Comparison of ENCODE assay signal across 12 cellular contexts in genomic region chr14:92694807-92695206, GRCh38.
"Had no signal": no experiment of that assay in that cellular context is flagged by ENCODE, and none has a peak within 500 bp of the region (broad histone marks: within the 10 kb centered on the region; RNA-seq: fewer than 3 reads in every experiment).

No MANE protein-coding gene starts in this region.

- DNase-seq: activated CD4-positive, alpha-beta memory T cell treated with anti-CD3 and anti-CD28 coated beads, Interleukin-2, amount 10 ng/mL, durations not matched to agents 7 days and 5 days; activated CD4-positive, alpha-beta T cell treated with anti-CD3 and anti-CD28 coated beads for 36 hours; activated naive CD4-positive, alpha-beta T cell treated with Interleukin-2 at 50 U/mL for 16 hours; body of pancreas; dermis blood vessel endothelial cell; hypothalamus; lower lobe of right lung; natural killer cell; stimulated activated CD4-positive, alpha-beta T cell treated with anti-CD3 and anti-CD28 coated beads, Interleukin-2, amount 100 ng/mL, for 48 hours; T1000 had no signal

- H3K4me3 ChIP-seq: body of pancreas, lower lobe of right lung had no signal

- H3K36me3 Mint-ChIP-seq: natural killer cell had no signal

- H3K4me3 Mint-ChIP-seq: activated CD4-positive, alpha-beta memory T cell treated with anti-CD3 and anti-CD28 coated beads, Interleukin-2, amount 10 ng/mL, durations not matched to agents 7 days and 5 days; activated CD4-positive, alpha-beta T cell treated with anti-CD3 and anti-CD28 coated beads for 36 hours; central memory CD8-positive, alpha-beta T cell; natural killer cell; stimulated activated naive CD8-positive, alpha-beta T cell treated with anti-CD3 and anti-CD28 coated beads, Interleukin-15, Interleukin-2, amounts not matched to agents 100 ng/mL and 50 ng/mL, for 24 hours had no signal

- H3K27me3 ChIP-seq: body of pancreas had no signal

- ATAC-seq: body of pancreas, lower lobe of right lung, natural killer cell had no signal

- H3K27me3 Mint-ChIP-seq: activated CD4-positive, alpha-beta T cell treated with anti-CD3 and anti-CD28 coated beads for 36 hours; central memory CD8-positive, alpha-beta T cell; stimulated activated naive CD8-positive, alpha-beta T cell treated with anti-CD3 and anti-CD28 coated beads, Interleukin-15, Interleukin-2, amounts not matched to agents 100 ng/mL and 50 ng/mL, for 24 hours had no signal

- H3K9me3 Mint-ChIP-seq: activated CD4-positive, alpha-beta memory T cell treated with anti-CD3 and anti-CD28 coated beads, Interleukin-2, amount 10 ng/mL, durations not matched to agents 7 days and 5 days; central memory CD8-positive, alpha-beta T cell; natural killer cell; stimulated activated naive CD8-positive, alpha-beta T cell treated with anti-CD3 and anti-CD28 coated beads, Interleukin-15, Interleukin-2, amounts not matched to agents 100 ng/mL and 50 ng/mL, for 24 hours had no signal

- H3K27ac ChIP-seq: body of pancreas, lower lobe of right lung had no signal

- H3K27ac Mint-ChIP-seq: activated CD4-positive, alpha-beta memory T cell treated with anti-CD3 and anti-CD28 coated beads, Interleukin-2, amount 10 ng/mL, durations not matched to agents 7 days and 5 days; activated CD4-positive, alpha-beta T cell treated with anti-CD3 and anti-CD28 coated beads for 36 hours; stimulated activated naive CD8-positive, alpha-beta T cell treated with anti-CD3 and anti-CD28 coated beads, Interleukin-15, Interleukin-2, amounts not matched to agents 100 ng/mL and 50 ng/mL, for 24 hours had no signal

- H3K9me3 ChIP-seq: body of pancreas, lower lobe of right lung had no signal

- H3K36me3 ChIP-seq: lower lobe of right lung had no signal
